Comparison of ENCODE assay signal across 14 cellular contexts in genomic region chr10:124036746-124037145, GRCh38. TPM values are rescaled to one million over a fixed set of nuclear protein-coding genes. Genes with fewer than 3 reads are reported as not detected.
"Had no signal": no experiment of that assay in that cellular context is flagged by ENCODE, and none has a peak within 500 bp of the region (broad histone marks: within the 10 kb centered on the region; RNA-seq: fewer than 3 reads in every experiment).

No MANE protein-coding gene starts in this region.

- H3K4me3 Mint-ChIP-seq: activated naive CD4-positive, alpha-beta T cell treated with anti-CD3 and anti-CD28 coated beads for 36 hours had no signal

- H3K36me3 Mint-ChIP-seq: naive thymus-derived CD8-positive, alpha-beta T cell; T-cell had no signal

- H3K9me3 ChIP-seq: heart left ventricle had no signal

- H3K9me3 Mint-ChIP-seq: activated naive CD4-positive, alpha-beta T cell treated with anti-CD3 and anti-CD28 coated beads for 36 hours; activated naive CD8-positive, alpha-beta T cell treated with anti-CD3 and anti-CD28 coated beads, Interleukin-2, amount 50 U/mL, for 24 hours; activated T-helper 2 cell treated with anti-CD3 and anti-CD28 coated beads, Interferon-gamma antibody, Interleukin-2, Interleukin-4, amounts not matched to agents 10 μg/mL and 5 μg/mL and 100 μg/mL, durations not matched to agents 14 hours and 24 hours and 36 hours; effector memory CD8-positive, alpha-beta T cell; naive thymus-derived CD8-positive, alpha-beta T cell; T-cell had no signal

- H3K27ac Mint-ChIP-seq: activated naive CD4-positive, alpha-beta T cell treated with anti-CD3 and anti-CD28 coated beads for 36 hours; activated naive CD8-positive, alpha-beta T cell treated with anti-CD3 and anti-CD28 coated beads, Interleukin-2, amount 50 U/mL, for 24 hours; activated T-helper 2 cell treated with anti-CD3 and anti-CD28 coated beads, Interferon-gamma antibody, Interleukin-2, Interleukin-4, amounts not matched to agents 10 μg/mL and 5 μg/mL and 100 μg/mL, durations not matched to agents 14 hours and 24 hours and 36 hours; effector memory CD8-positive, alpha-beta T cell had no signal

- H3K27me3 ChIP-seq: heart left ventricle had no signal

- H3K4me3 ChIP-seq: heart left ventricle, lung had no signal

- H3K27me3 Mint-ChIP-seq: stimulated activated naive B cell treated with anti-CD40 and anti-IgM and Interleukin-4, amounts not matched to agents 10 μg/mL and 1 μg/mL and 100 μg/mL, for 72 hours had no signal

- DNase-seq: activated CD4-positive, alpha-beta T cell treated with anti-CD3 and anti-CD28 coated beads, Interleukin-2, amount 50 U/mL, for 48 hours; activated naive CD4-positive, alpha-beta T cell treated with anti-CD3 and anti-CD28 coated beads for 36 hours; activated naive CD8-positive, alpha-beta T cell treated with anti-CD3 and anti-CD28 coated beads, Interleukin-2, amount 50 U/mL, for 24 hours; dermis blood vessel endothelial cell; effector memory CD8-positive, alpha-beta T cell; midbrain; stimulated activated CD4-positive, alpha-beta T cell treated with anti-CD3 and anti-CD28 coated beads, Interleukin-2, amount 100 ng/mL, for 48 hours; stimulated activated naive B cell treated with anti-CD40 and anti-IgM and Interleukin-4, amounts not matched to agents 10 μg/mL and 1 μg/mL and 100 μg/mL, for 72 hours; T1000 had no signal

RNA-seq across cellular contexts. Expression of gene CHST15, which starts 56.7 kb away (rescaled TPM):
- total RNA-seq: activated T-helper 2 cell treated with anti-CD3 and anti-CD28 coated beads, Interferon-gamma antibody, Interleukin-2, Interleukin-4, amounts not matched to agents 10 μg/mL and 5 μg/mL and 100 μg/mL, durations not matched to agents 14 hours and 24 hours and 36 hours had no signal
